Comparison of ENCODE assay signal across 11 cellular contexts in the genomic region with DNA sequence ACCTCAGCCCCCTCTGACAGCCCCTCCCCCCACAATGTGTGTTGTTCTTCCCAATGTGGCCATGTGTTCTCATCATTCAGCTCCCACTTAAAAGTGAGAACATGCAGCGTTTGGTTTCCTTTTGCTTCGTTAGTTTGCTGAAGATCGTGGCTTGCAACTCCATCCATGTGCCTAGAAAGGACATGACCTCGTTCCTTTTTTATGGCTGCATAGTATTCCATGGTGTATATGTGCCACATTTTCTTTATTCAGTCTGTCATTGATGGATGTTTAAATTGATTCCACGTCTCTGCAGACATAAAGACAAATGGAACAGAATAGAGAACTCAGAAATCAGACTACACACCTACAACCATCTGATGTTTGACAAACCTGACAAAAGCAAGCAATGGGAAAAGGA. TPM values are rescaled to one million over a fixed set of nuclear protein-coding genes. Genes with fewer than 3 reads are reported as not detected.
"Had no signal": no experiment of that assay in that cellular context is flagged by ENCODE, and none has a peak within 500 bp of the region (broad histone marks: within the 10 kb centered on the region; RNA-seq: fewer than 3 reads in every experiment).

No MANE protein-coding gene starts in this region.

- ATAC-seq: HCT116 had no signal

- H3K27ac ChIP-seq: GM23248, KMS-11 had no signal

- H2AFZ ChIP-seq: GM23248 had no signal

- DNase-seq: GM23248, GOT3, H7, IMR-90, KBM-7 had no signal

- H3K36me3 ChIP-seq: HAP-1 had no signal

- H3K4me2 ChIP-seq: KMS-11 had no signal

- H3K9ac ChIP-seq: GM23248, KMS-11 had no signal

- H3K9me3 ChIP-seq: HAP-1 had no signal

- H3K4me3 ChIP-seq: GM23248, HAP-1 had no signal

- FAIRE-seq: HTR-8/SVneo had no signal

RNA-seq across cellular contexts. Expression of a gene that starts 46.0 kb away (rescaled TPM):
- total RNA-seq: GM23248, H4, H7, HT-29, IMR-90 had no signal
- polyA plus RNA-seq: GM23248, IMR-90 had no signal
